In the genomic region with DNA sequence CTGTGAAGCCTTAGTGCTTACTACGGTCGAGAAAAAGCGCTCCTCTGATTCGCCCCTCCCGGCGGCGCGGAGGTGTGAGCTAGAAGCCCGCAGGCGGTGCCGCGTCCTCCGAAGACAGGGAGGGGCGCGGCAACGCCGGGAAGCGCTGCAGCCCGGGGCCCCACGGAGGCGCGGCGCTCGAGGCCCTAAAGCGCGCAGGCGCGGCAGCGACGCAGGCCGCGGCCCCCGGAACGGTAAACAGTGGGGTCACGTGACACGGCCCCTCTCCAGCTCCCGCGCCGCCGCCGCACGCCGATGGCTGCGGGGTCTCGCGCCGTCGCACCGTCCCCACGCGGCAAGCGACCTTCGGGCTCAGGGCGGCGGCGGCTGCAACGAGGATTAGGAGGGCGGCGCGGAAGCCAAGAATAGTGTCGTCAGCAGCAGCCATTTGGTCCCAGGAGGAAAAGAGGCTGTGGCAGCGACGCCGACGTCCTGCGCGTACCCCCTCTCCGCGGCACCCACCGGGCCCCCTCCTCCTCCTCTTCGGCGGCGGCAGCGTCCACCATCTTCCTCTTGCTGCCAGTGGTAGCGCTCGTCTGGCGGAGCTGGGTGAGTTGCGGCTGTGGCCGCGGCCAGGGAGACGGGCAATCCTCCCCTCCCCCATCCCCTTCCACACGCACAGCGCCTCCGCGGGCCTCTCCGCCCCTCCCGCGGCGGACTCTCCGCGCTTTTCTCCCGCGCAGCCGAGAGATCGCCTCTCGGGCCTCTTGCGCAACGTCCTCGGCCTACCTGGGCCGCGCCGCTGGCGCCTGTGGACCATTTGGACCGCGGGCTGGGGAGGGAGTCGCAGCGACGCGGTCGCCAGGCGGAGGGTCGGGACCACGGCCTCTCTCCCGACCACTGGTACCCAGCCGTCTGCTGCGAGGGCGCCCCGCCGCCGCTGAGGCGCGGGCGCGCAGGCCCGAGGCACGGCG, we compare ENCODE assay signal across 8 cellular contexts. TPM values are rescaled to one million over a fixed set of nuclear protein-coding genes. Genes with fewer than 3 reads are reported as not detected.
DNase-seq lines count a peak whose midpoint lies in the region; ATAC-seq and TF ChIP-seq lines count a peak whose summit lies in the region.

A gene with protein sequence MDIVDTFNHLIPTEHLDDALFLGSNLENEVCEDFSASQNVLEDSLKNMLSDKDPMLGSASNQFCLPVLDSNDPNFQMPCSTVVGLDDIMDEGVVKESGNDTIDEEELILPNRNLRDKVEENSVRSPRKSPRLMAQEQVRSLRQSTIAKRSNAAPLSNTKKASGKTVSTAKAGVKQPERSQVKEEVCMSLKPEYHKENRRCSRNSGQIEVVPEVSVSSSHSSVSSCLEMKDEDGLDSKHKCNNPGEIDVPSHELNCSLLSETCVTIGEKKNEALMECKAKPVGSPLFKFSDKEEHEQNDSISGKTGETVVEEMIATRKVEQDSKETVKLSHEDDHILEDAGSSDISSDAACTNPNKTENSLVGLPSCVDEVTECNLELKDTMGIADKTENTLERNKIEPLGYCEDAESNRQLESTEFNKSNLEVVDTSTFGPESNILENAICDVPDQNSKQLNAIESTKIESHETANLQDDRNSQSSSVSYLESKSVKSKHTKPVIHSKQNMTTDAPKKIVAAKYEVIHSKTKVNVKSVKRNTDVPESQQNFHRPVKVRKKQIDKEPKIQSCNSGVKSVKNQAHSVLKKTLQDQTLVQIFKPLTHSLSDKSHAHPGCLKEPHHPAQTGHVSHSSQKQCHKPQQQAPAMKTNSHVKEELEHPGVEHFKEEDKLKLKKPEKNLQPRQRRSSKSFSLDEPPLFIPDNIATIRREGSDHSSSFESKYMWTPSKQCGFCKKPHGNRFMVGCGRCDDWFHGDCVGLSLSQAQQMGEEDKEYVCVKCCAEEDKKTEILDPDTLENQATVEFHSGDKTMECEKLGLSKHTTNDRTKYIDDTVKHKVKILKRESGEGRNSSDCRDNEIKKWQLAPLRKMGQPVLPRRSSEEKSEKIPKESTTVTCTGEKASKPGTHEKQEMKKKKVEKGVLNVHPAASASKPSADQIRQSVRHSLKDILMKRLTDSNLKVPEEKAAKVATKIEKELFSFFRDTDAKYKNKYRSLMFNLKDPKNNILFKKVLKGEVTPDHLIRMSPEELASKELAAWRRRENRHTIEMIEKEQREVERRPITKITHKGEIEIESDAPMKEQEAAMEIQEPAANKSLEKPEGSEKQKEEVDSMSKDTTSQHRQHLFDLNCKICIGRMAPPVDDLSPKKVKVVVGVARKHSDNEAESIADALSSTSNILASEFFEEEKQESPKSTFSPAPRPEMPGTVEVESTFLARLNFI (N-terminal part only) (plus strand): TSS at position 240 of the 953 bp plus-strand sequence. CDS start 10,750 bp downstream, outside the sequence.

- H3K36me3 ChIP-seq in BE2C (no peaks in the 10 kb centered on the region), kidney epithelial cell (ENCODE audit: control insufficient read depth, insufficient read depth, low read length) (no peaks in the 10 kb centered on the region)

- DNase-seq in BE2C (peak; percentile 94), GM19238 (ENCODE audit: insufficient read length, low spot score) (peak; percentile 86), NCI-H510A treated with DMSO at 0.1 percent for 48 hours (lab: John Stamatoyannopoulos, UW) (peak; percentile 87), cerebellum (ENCODE audit: low spot score) (peak; percentile 92), kidney epithelial cell (ENCODE audit: low read depth) (peak; percentile 55)
- peak; percentile 79 to 83 for DNase-seq in activated CD4-positive, alpha-beta T cell treated with anti-CD3 and anti-CD28 coated beads for 24 hours (ENCODE audit: low read depth in 2 of 2)
- DNase-seq in stimulated activated CD4-positive, alpha-beta T cell treated with anti-CD3 and anti-CD28 coated beads, Interleukin-15, amount 100 ng/mL, for 48 hours (ENCODE audit: low read depth in 2 of 2), result peak; percentile 77 to 87

- H3K27me3 ChIP-seq in BE2C (no peaks in the 10 kb centered on the region), kidney epithelial cell (ENCODE audit: control insufficient read depth, insufficient read depth, low read length) (no peaks in the 10 kb centered on the region)

- ATAC-seq in HG03439 (IDR thresholded peaks at IDR 0.05; ENCODE audit: unreplicated experiment), result peak; percentile 89

- H3K4me3 ChIP-seq in BE2C (ENCODE audit: low read depth, low read length), result peak within 1 kb of the TSS; percentile 91
- H3K4me3 ChIP-seq in kidney epithelial cell (ENCODE audit: low read depth, low read length), result peak within 1 kb of the TSS; percentile 69

- H3K9me3 ChIP-seq in BE2C, result no peaks in the 10 kb centered on the region

- TF ChIP-seq CTCF in BE2C (IDR thresholded peaks at IDR 0.05; ENCODE audit: low read depth, low read length) (peak; percentile 31), kidney epithelial cell (IDR thresholded peaks at IDR 0.05; ENCODE audit: insufficient read depth, low read length, poor library complexity, severe bottlenecking) (peak; percentile 17)

- H3K4me1 ChIP-seq in BE2C, result peaks cover 15% of the 10 kb centered on the region

RNA-seq across cellular contexts. Expression of the gene that starts here (rescaled TPM):
- polyA plus RNA-seq in BE2C (2012; ENCODE audit: insufficient read depth, insufficient read length, low read depth), result 11.3 TPM
- total RNA-seq in cerebellum, result 87.2 TPM
- total RNA-seq in kidney epithelial cell, result 37.2 and 45.7 TPM in 2 replicates

Comparison
In these comparisons a context has a peak if more than half of its experiments do, and no peak if none do; other contexts are left out.
1. Peak in every context shown above with its lines: DNase-seq, ATAC-seq and H3K4me3 ChIP-seq.